19 cellular contexts compared by ENCODE assay signal in genomic region chr1:68624233-68624632, GRCh38.
A peak's percentile ranks its signal among the peaks of the same experiment; 100 is the strongest.
DNase-seq lines count a peak whose midpoint lies in the region; ATAC-seq, FAIRE-seq and TF ChIP-seq lines count a peak whose summit lies in the region.
"Had no signal": no experiment of that assay in that cellular context is flagged by ENCODE, and none has a peak within 500 bp of the region (broad histone marks: within the 10 kb centered on the region; RNA-seq: fewer than 3 reads in every experiment).

No MANE protein-coding gene starts in this region.

- H3K27ac ChIP-seq in A549: peak overlapping the region in 1 of 2 experiments; percentile 54; a peak in 3 of 6 replicates
- peak overlapping the region; percentile 61 for H3K27ac ChIP-seq in right cardiac atrium (ENCODE audit: low read length)
- H3K27ac ChIP-seq: KMS-11, PC-9, skin epidermis, transverse colon had no signal

- DNase-seq in A549 (ENCODE audit: low read depth in 1 of 2, low spot score in 1 of 2) (peak; percentile 10 to 39), MG63 (peak; percentile 56), cardiac fibroblast (ENCODE audit: low read depth in 2 of 2) (peak; percentile 76 to 82), right cardiac atrium (no peak), germinal center (ENCODE audit: low spot score) (no peak)
- DNase-seq in activated CD4-positive, alpha-beta T cell treated with anti-CD3 and anti-CD28 coated beads for 36 hours: no peak
- DNase-seq in activated effector memory CD4-positive, alpha-beta T cell treated with Interleukin-2 at 50 U/mL for 16 hours: no peak
- no peak for DNase-seq in effector CD8-positive, alpha-beta T cell (lab: John Stamatoyannopoulos, UW)
- DNase-seq: ACHN; effector memory CD4-positive, alpha-beta T cell; naive thymus-derived CD4-positive, alpha-beta T cell; transverse colon had no signal

- peaks cover 6% of the 10 kb centered on the region; the same call in 1 of the 3 replicates for H3K9me3 ChIP-seq in A549
- H3K9me3 ChIP-seq in MG63: peaks cover 3% of the 10 kb centered on the region; the same call in 1 of the 2 replicates
- H3K9me3 ChIP-seq in right cardiac atrium (ENCODE audit: control insufficient read depth, low read length): peaks cover 4% of the 10 kb centered on the region

- no peak for TF ChIP-seq RAD21 in A549 (conservative IDR thresholded peaks at IDR 0.05 in 1 of 2, IDR thresholded peaks at IDR 0.05 in 1 of 2)

- no peak for FAIRE-seq in A549 (lab: Jason Lieb, UNC)
- FAIRE-seq: D721Med, GM12878, islet of Langerhans had no signal

- H3K4me1 Mint-ChIP-seq in activated CD4-positive, alpha-beta T cell treated with anti-CD3 and anti-CD28 coated beads for 36 hours: no peaks in the 10 kb centered on the region
- H3K4me1 Mint-ChIP-seq: naive thymus-derived CD4-positive, alpha-beta T cell had no signal

- no peaks in the 10 kb centered on the region for H3K27me3 Mint-ChIP-seq in activated CD4-positive, alpha-beta T cell treated with anti-CD3 and anti-CD28 coated beads for 36 hours

- no peak overlapping the region for H3K4me3 Mint-ChIP-seq in activated CD4-positive, alpha-beta T cell treated with anti-CD3 and anti-CD28 coated beads for 36 hours
- H3K4me3 Mint-ChIP-seq: naive thymus-derived CD4-positive, alpha-beta T cell had no signal

- H3K4me2 ChIP-seq in A549: peak overlapping the region; percentile 22
- H3K4me2 ChIP-seq: KMS-11, PC-9 had no signal

- no peaks in the 10 kb centered on the region for H3K36me3 Mint-ChIP-seq in activated CD4-positive, alpha-beta T cell treated with anti-CD3 and anti-CD28 coated beads for 36 hours (ENCODE audit: low read depth)
- H3K36me3 Mint-ChIP-seq: activated naive CD4-positive, alpha-beta T cell treated with anti-CD3 and anti-CD28 coated beads, Interleukin-2, amount 50 U/mL, for 72 hours had no signal

- no peak overlapping the region for H3K27ac Mint-ChIP-seq in activated CD4-positive, alpha-beta T cell treated with anti-CD3 and anti-CD28 coated beads for 36 hours
- H3K27ac Mint-ChIP-seq: activated naive CD4-positive, alpha-beta T cell treated with anti-CD3 and anti-CD28 coated beads, Interleukin-2, amount 50 U/mL, for 72 hours; naive thymus-derived CD4-positive, alpha-beta T cell had no signal

- POLR2A ChIA-PET in A549 (lab: Yijun Ruan, JAX): no interaction called here
- POLR2A ChIA-PET in activated CD4-positive, alpha-beta T cell treated with anti-CD3 and anti-CD28 coated beads for 36 hours (lab: Charles Lee): no interaction called here

- intact Hi-C loops in right cardiac atrium (cut with DNase I): no loop called here
- intact Hi-C loops in activated CD4-positive, alpha-beta T cell treated with anti-CD3 and anti-CD28 coated beads for 36 hours (cut with DNase I, micrococcal nuclease): no loop called here

- no peak for TF ChIP-seq EP300 in A549 (IDR thresholded peaks at IDR 0.05)

- H3K4me3 ChIP-seq in A549 (no peak overlapping the region), MG63 (no peak overlapping the region), cardiac fibroblast (replicated peaks in 1 of 2; ENCODE audit: low read depth in 2 of 2, low read length in 2 of 2) (no peak overlapping the region), right cardiac atrium (ENCODE audit: low read length) (no peak overlapping the region)
- H3K4me3 ChIP-seq: GM12878, PC-9, skin epidermis, transverse colon had no signal

- H3K27me3 ChIP-seq in MG63 (no peaks in the 10 kb centered on the region), right cardiac atrium (ENCODE audit: control insufficient read depth, insufficient read depth) (no peaks in the 10 kb centered on the region)
- H3K27me3 ChIP-seq: transverse colon had no signal

- TF ChIP-seq CTCF in A549 (IDR thresholded peaks at IDR 0.05) (no peak), cardiac fibroblast (IDR thresholded peaks at IDR 0.05; ENCODE audit: low read depth, low read length) (no peak)

- CTCF ChIA-PET in A549 (lab: Yijun Ruan, JAX): no interaction called here
- CTCF ChIA-PET in activated CD4-positive, alpha-beta T cell treated with anti-CD3 and anti-CD28 coated beads for 36 hours (lab: Charles Lee): no interaction called here

- ATAC-seq in A549 (peak; percentile 85 to 86), right cardiac atrium (peak; percentile 68 to 79)
- ATAC-seq in activated CD4-positive, alpha-beta T cell treated with anti-CD3 and anti-CD28 coated beads for 36 hours: no peak
- ATAC-seq: activated naive CD4-positive, alpha-beta T cell treated with anti-CD3 and anti-CD28 coated beads, Interleukin-2, amount 50 U/mL, for 72 hours; GM12878; naive thymus-derived CD4-positive, alpha-beta T cell had no signal

- H3K36me3 ChIP-seq in MG63: no peaks in the 10 kb centered on the region
- H3K36me3 ChIP-seq: transverse colon had no signal

- peaks cover 14% of the 10 kb centered on the region for H3K9me3 Mint-ChIP-seq in activated CD4-positive, alpha-beta T cell treated with anti-CD3 and anti-CD28 coated beads for 36 hours (ENCODE audit: low read depth)

- WGBS in A549 (ENCODE audit: missing lambda C conversion rate): 25% methylated on average over 3 of the region's 3 CpGs
- 39% methylated on average over 3 of the region's 3 CpGs for WGBS in right cardiac atrium

- H3K4me1 ChIP-seq in A549 (peaks cover 14% of the 10 kb centered on the region; the same call in 2 of the 3 replicates), right cardiac atrium (ENCODE audit: control insufficient read depth, insufficient read depth, low read length) (no peaks in the 10 kb centered on the region)
- H3K4me1 ChIP-seq: transverse colon had no signal

- TF ChIP-seq POLR2A in A549 (IDR thresholded peaks at IDR 0.05; ENCODE audit: low read length): no peak

TF ChIP-seq in A549, 52 proteins besides CTCF, POLR2A, EP300 and RAD21:
- TF ChIP-seq NPAS2 (CRISPR knock-in tag; IDR thresholded peaks at IDR 0.05; ENCODE audit: borderline replicate concordance) (no peak), CEBPB (IDR thresholded peaks at IDR 0.05) (peak; percentile 58 to 86; a peak in 3 of 4 replicates), HDAC2 (IDR thresholded peaks at IDR 0.05) (no peak), FOSL2 (IDR thresholded peaks at IDR 0.05) (no peak), FOSL2 (CRISPR knock-in tag; IDR thresholded peaks at IDR 0.05) (peak; percentile 46; the same call in 1 of the 2 replicates)

Comparison
In these comparisons a context has a peak if more than half of its experiments do, and no peak if none do; other contexts are left out.
1. DNase-seq: peak in A549 (2 of 2), MG63 (single experiment) and cardiac fibroblast (2 of 2); none in right cardiac atrium (0 of 3), activated CD4-positive, alpha-beta T cell treated with anti-CD3 and anti-CD28 coated beads for 36 hours (single experiment), activated effector memory CD4-positive, alpha-beta T cell treated with Interleukin-2 at 50 U/mL for 16 hours (single experiment), effector CD8-positive, alpha-beta T cell (single experiment) and germinal center (single experiment).